24 cellular contexts compared by ENCODE assay signal in the genomic region with DNA sequence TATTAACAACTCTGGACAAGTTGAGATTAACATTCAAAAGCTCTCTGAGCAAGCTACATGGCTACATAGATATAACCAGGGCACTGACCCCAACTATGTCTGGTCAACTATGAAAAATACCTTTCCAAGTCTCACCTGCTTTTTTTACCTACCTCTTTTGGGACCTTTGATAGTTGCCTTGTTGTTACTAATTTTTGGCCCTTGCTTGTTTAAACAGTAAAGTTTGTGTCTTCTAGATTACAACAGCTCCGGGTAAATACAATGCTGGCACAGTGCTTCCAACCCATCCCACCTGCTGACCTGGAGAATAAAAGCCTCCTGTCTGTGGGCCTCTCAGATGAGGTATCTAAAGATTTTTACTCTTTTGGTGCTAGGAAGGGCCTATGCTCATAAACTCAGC.
"Had no signal": no experiment of that assay in that cellular context is flagged by ENCODE, and none has a peak within 500 bp of the region (broad histone marks: within the 10 kb centered on the region; RNA-seq: fewer than 3 reads in every experiment).

No MANE protein-coding gene starts in this region.

- H3K27me3 ChIP-seq: left lung, ovary, sigmoid colon, spleen, suprapubic skin, tibial nerve, upper lobe of left lung, vagina had no signal

- H3K27ac ChIP-seq: left lung, ovary, prostate gland, sigmoid colon, spleen, suprapubic skin, thoracic aorta, tibial nerve, upper lobe of left lung, vagina had no signal

- H3K4me3 ChIP-seq: left lung, lung, ovary, prostate gland, sigmoid colon, spleen, suprapubic skin, thoracic aorta, tibial nerve, upper lobe of left lung, vagina had no signal

- ATAC-seq: left cardiac atrium; left lung; naive thymus-derived CD4-positive, alpha-beta T cell; natural killer cell treated with Interleukin-12 subunit alpha and Interleukin-12 subunit beta and Interleukin-15 and Interleukin-18, amount 100 ng/mL, for 72 hours; right cardiac atrium; stimulated activated effector memory CD8-positive, alpha-beta T cell treated with anti-CD3 and anti-CD28 coated beads, Interleukin-12 subunit alpha, Interleukin-12 subunit beta, amount 100 ng/mL, for 72 hours had no signal

- H3K9me3 ChIP-seq: ovary, prostate gland, suprapubic skin, thoracic aorta, tibial nerve, vagina had no signal

- H3K4me1 ChIP-seq: left lung, prostate gland, sigmoid colon, spleen, suprapubic skin, tibial nerve, upper lobe of left lung, vagina had no signal

- FAIRE-seq: keratinocyte, small intestine had no signal

- DNase-seq: hippocampal formation; kidney glomerular epithelial cell; left cardiac atrium; left lung; mesendoderm; naive thymus-derived CD4-positive, alpha-beta T cell; ovary; retina; sigmoid colon; small intestine; spleen; stimulated activated CD4-positive, alpha-beta T cell treated with anti-CD3 and anti-CD28 coated beads, Interleukin-4, amount 100 ng/mL, for 24 hours; stimulated activated naive CD4-positive, alpha-beta T cell; upper lobe of left lung had no signal

- H3K36me3 ChIP-seq: left lung, ovary, prostate gland, sigmoid colon, spleen, suprapubic skin, thoracic aorta, tibial nerve, upper lobe of left lung, vagina had no signal
